ENCODE assay signal across 15 cellular contexts in genomic region chr3:172319653-172320052, GRCh38.
DNase-seq lines count a peak whose midpoint lies in the region; ATAC-seq and TF ChIP-seq lines count a peak whose summit lies in the region.
"Had no signal": no experiment of that assay in that cellular context is flagged by ENCODE, and none has a peak within 500 bp of the region (broad histone marks: within the 10 kb centered on the region; RNA-seq: fewer than 3 reads in every experiment).

No MANE protein-coding gene starts in this region.

- H3K27me3 ChIP-seq in GM23248 (replicated peaks; ENCODE audit: insufficient read depth) (no peaks in the 10 kb centered on the region), lung (ENCODE audit: control insufficient read depth, insufficient read depth) (no peaks in the 10 kb centered on the region), smooth muscle cell (ENCODE audit: low read depth) (no peaks in the 10 kb centered on the region)
- H3K27me3 ChIP-seq: SJSA1 had no signal

- H3K36me3 Mint-ChIP-seq in activated T-helper 2 cell treated with anti-CD3 and anti-CD28 coated beads, Interferon-gamma antibody, Interleukin-2, Interleukin-4, amounts not matched to agents 10 μg/mL and 5 μg/mL and 100 μg/mL, durations not matched to agents 14 hours and 24 hours and 36 hours (ENCODE audit: low read depth) = peaks cover 25% of the 10 kb centered on the region

- peak overlapping the region; percentile 90 for H3K27ac ChIP-seq in GM23248
- H3K27ac ChIP-seq in coronary artery = peak overlapping the region; percentile 85 to 87
- peak overlapping the region; percentile 24 to 84 for H3K27ac ChIP-seq in lung (ENCODE audit: low read depth in 1 of 2, low read length in 1 of 2)
- H3K27ac ChIP-seq in smooth muscle cell (ENCODE audit: low read depth) = peak overlapping the region; percentile 99

- H3K4me2 ChIP-seq in GM23248 (ENCODE audit: unreplicated experiment) (no peak overlapping the region), smooth muscle cell (peak overlapping the region; percentile 77)

- H3K4me3 ChIP-seq in GM23248 (no peak overlapping the region), coronary artery (no peak overlapping the region), lung (no peak overlapping the region), smooth muscle cell (no peak overlapping the region)
- H3K4me3 ChIP-seq: SJSA1 had no signal

- DNase-seq in GM23248 = no peak
- DNase-seq in coronary artery (ENCODE audit: low spot score) = no peak
- DNase-seq in lung (ENCODE audit: low spot score) = no peak
- DNase-seq in smooth muscle cell (lab: John Stamatoyannopoulos, UW; ENCODE audit: unreplicated experiment) = no peak
- DNase-seq in islet precursor cell = no peak
- no peak for DNase-seq in retina
- no peak for DNase-seq in activated T-helper 2 cell treated with anti-CD3 and anti-CD28 coated beads, Interferon-gamma antibody, Interleukin-2, Interleukin-4, amounts not matched to agents 10 μg/mL and 5 μg/mL and 100 μg/mL, durations not matched to agents 14 hours and 24 hours and 36 hours (ENCODE audit: low spot score)
- no peak for DNase-seq in activated naive CD4-positive, alpha-beta T cell treated with Interleukin-2 at 50 U/mL for 16 hours
- DNase-seq: activated CD4-positive, alpha-beta T cell treated with anti-CD3 and anti-CD28 coated beads for 48 hours; NCI-H1436 treated with DMSO at 0.1 percent for 48 hours; NCI-H446 treated with DMSO at 0.1 percent for 48 hours; occipital lobe; T1000 had no signal

- no peaks in the 10 kb centered on the region for H3K27me3 Mint-ChIP-seq in activated T-helper 2 cell treated with anti-CD3 and anti-CD28 coated beads, Interferon-gamma antibody, Interleukin-2, Interleukin-4, amounts not matched to agents 10 μg/mL and 5 μg/mL and 100 μg/mL, durations not matched to agents 14 hours and 24 hours and 36 hours (ENCODE audit: low read depth)
- H3K27me3 Mint-ChIP-seq: type B pancreatic cell had no signal

- TF ChIP-seq CTCF in coronary artery (IDR thresholded peaks at IDR 0.05) (no peak), lung (IDR thresholded peaks at IDR 0.05; ENCODE audit: control extremely low read depth, extremely low read depth) (no peak), smooth muscle cell (IDR thresholded peaks at IDR 0.05; ENCODE audit: borderline replicate concordance, insufficient read depth, poor library complexity, severe bottlenecking) (no peak)

- no peaks in the 10 kb centered on the region for H3K9me2 ChIP-seq in GM23248 (ENCODE audit: insufficient read depth)

- intact Hi-C loops in activated T-helper 2 cell treated with anti-CD3 and anti-CD28 coated beads, Interferon-gamma antibody, Interleukin-2, Interleukin-4, amounts not matched to agents 10 μg/mL and 5 μg/mL and 100 μg/mL, durations not matched to agents 14 hours and 24 hours and 36 hours (cut with micrococcal nuclease) = no loop called here

- H2AFZ ChIP-seq in GM23248 (no peak overlapping the region), smooth muscle cell (ENCODE audit: low read depth) (no peak overlapping the region)

- in situ Hi-C loops in GM23248 (cut with MboI) = no loop called here

- 69 to 73% methylated on average over 5 of the region's 5 CpGs for WGBS in GM23248 (ENCODE audit: low coverage in 1 of 2, low lambda C conversion rate in 2 of 2, missing lambda C conversion rate in 2 of 2), 2 experiments
- WGBS in lung, 2 donors = 76 to 83% methylated on average over 5 of the region's 5 CpGs
- 47% methylated on average over 5 of the region's 5 CpGs for WGBS in smooth muscle cell (ENCODE audit: low lambda C conversion rate)

- H3K4me1 ChIP-seq in GM23248 (ENCODE audit: insufficient read depth) (peaks cover 62% of the 10 kb centered on the region), lung (ENCODE audit: control insufficient read depth in 2 of 2, insufficient read depth in 2 of 2, low read length in 2 of 2) (peaks cover 8 to 60% of the 10 kb centered on the region in 2 donors), smooth muscle cell (ENCODE audit: low read depth) (peaks cover 22% of the 10 kb centered on the region)

- no peak overlapping the region for H3K27ac Mint-ChIP-seq in activated T-helper 2 cell treated with anti-CD3 and anti-CD28 coated beads, Interferon-gamma antibody, Interleukin-2, Interleukin-4, amounts not matched to agents 10 μg/mL and 5 μg/mL and 100 μg/mL, durations not matched to agents 14 hours and 24 hours and 36 hours

- H3K79me2 ChIP-seq in GM23248 (ENCODE audit: insufficient read depth) = peaks cover 53% of the 10 kb centered on the region
- H3K79me2 ChIP-seq in smooth muscle cell (ENCODE audit: low read depth) = peaks cover 58% of the 10 kb centered on the region

- H3K36me3 ChIP-seq in GM23248 (ENCODE audit: low read depth) (peaks cover 24% of the 10 kb centered on the region), lung (ENCODE audit: control insufficient read depth in 2 of 2, insufficient read depth in 2 of 2, low read length in 2 of 2) (peaks cover 0 to 14% of the 10 kb centered on the region in 2 donors), smooth muscle cell (ENCODE audit: low read depth) (peaks cover 5% of the 10 kb centered on the region)

- H3K4me3 Mint-ChIP-seq in activated T-helper 2 cell treated with anti-CD3 and anti-CD28 coated beads, Interferon-gamma antibody, Interleukin-2, Interleukin-4, amounts not matched to agents 10 μg/mL and 5 μg/mL and 100 μg/mL, durations not matched to agents 14 hours and 24 hours and 36 hours (ENCODE audit: low read depth) = no peak overlapping the region
- H3K4me3 Mint-ChIP-seq: type B pancreatic cell had no signal

- ATAC-seq in lung (ENCODE audit: insufficient read depth, low FRiP score) = no peak

- no peaks in the 10 kb centered on the region for H3K9me3 Mint-ChIP-seq in activated T-helper 2 cell treated with anti-CD3 and anti-CD28 coated beads, Interferon-gamma antibody, Interleukin-2, Interleukin-4, amounts not matched to agents 10 μg/mL and 5 μg/mL and 100 μg/mL, durations not matched to agents 14 hours and 24 hours and 36 hours
- H3K9me3 Mint-ChIP-seq: type B pancreatic cell had no signal

- H3K9ac ChIP-seq in GM23248 (no peak overlapping the region), smooth muscle cell (ENCODE audit: low read depth) (peak overlapping the region; percentile 89)

- H3F3A ChIP-seq in GM23248 (ENCODE audit: insufficient read depth) (peaks cover 73% of the 10 kb centered on the region), smooth muscle cell (ENCODE audit: low read depth) (peaks cover 85% of the 10 kb centered on the region)

- H4K20me1 ChIP-seq in GM23248 (ENCODE audit: insufficient read depth) (no peaks in the 10 kb centered on the region), smooth muscle cell (ENCODE audit: low read depth) (peaks cover 92% of the 10 kb centered on the region)

- H3K9me3 ChIP-seq in GM23248 (ENCODE audit: low read depth) = no peaks in the 10 kb centered on the region
- H3K9me3 ChIP-seq in lung (ENCODE audit: control insufficient read depth in 2 of 2, insufficient read depth in 1 of 2, low read length in 1 of 2) = no peaks in the 10 kb centered on the region
- no peaks in the 10 kb centered on the region for H3K9me3 ChIP-seq in smooth muscle cell (replicated peaks; ENCODE audit: low read depth)
- H3K9me3 ChIP-seq: SJSA1 had no signal

- peaks cover 28% of the 10 kb centered on the region for H3K4me1 Mint-ChIP-seq in activated T-helper 2 cell treated with anti-CD3 and anti-CD28 coated beads, Interferon-gamma antibody, Interleukin-2, Interleukin-4, amounts not matched to agents 10 μg/mL and 5 μg/mL and 100 μg/mL, durations not matched to agents 14 hours and 24 hours and 36 hours (ENCODE audit: low read depth)
